ENCODE assay signal across 8 cellular contexts in genomic region chr19:18388328-18389094, GRCh38. TPM values are rescaled to one million over a fixed set of nuclear protein-coding genes. Genes with fewer than 3 reads are reported as not detected.
DNase-seq lines count a peak whose midpoint lies in the region; ATAC-seq and TF ChIP-seq lines count a peak whose summit lies in the region.

No MANE protein-coding gene starts in this region.

- H3K27me3 ChIP-seq in endodermal cell (ENCODE audit: control insufficient read depth, insufficient read depth, low read length, poor library complexity, severe bottlenecking) (peaks cover 22% of the 10 kb centered on the region), mononuclear cell (ENCODE audit: insufficient read depth, low read length) (peaks cover 12% of the 10 kb centered on the region)

- no peaks in the 10 kb centered on the region for H3K36me3 ChIP-seq in endodermal cell (ENCODE audit: control insufficient read depth, insufficient read depth, low read length)

- H3K4me1 ChIP-seq in endodermal cell (ENCODE audit: control insufficient read depth, insufficient read depth, low read length) (no peaks in the 10 kb centered on the region), mononuclear cell (ENCODE audit: insufficient read depth, low read length) (peaks cover 70% of the 10 kb centered on the region)

- H3K4me1 Mint-ChIP-seq in endodermal cell: peaks cover 2% of the 10 kb centered on the region

- H3K4me3 ChIP-seq in endodermal cell (ENCODE audit: low read length): no peak overlapping the region
- peak overlapping the region; percentile 13 for H3K4me3 ChIP-seq in mononuclear cell (ENCODE audit: low read length)

- peaks cover 41% of the 10 kb centered on the region for H3K27me3 Mint-ChIP-seq in endodermal cell (ENCODE audit: insufficient read depth)

- H3K27ac ChIP-seq in endodermal cell (ENCODE audit: low read depth, low read length): no peak overlapping the region

- H3K27ac Mint-ChIP-seq in endodermal cell: no peak overlapping the region

- WGBS in endodermal cell (ENCODE audit: insufficient coverage in 1 of 2, insufficient read length in 1 of 2), 2 experiments: 22 to 32% methylated on average over 48 to 73 of the region's 74 CpGs

- peak overlapping the region; percentile 28 for H3K4me3 Mint-ChIP-seq in endodermal cell

- no peaks in the 10 kb centered on the region for H3K9me3 ChIP-seq in endodermal cell (ENCODE audit: control insufficient read depth, low read length)
- H3K9me3 ChIP-seq in mononuclear cell (ENCODE audit: low read depth, low read length): no peaks in the 10 kb centered on the region

- H3K36me3 Mint-ChIP-seq in endodermal cell (ENCODE audit: low read depth): no peaks in the 10 kb centered on the region

- H3K9me3 Mint-ChIP-seq in endodermal cell: no peaks in the 10 kb centered on the region

- ATAC-seq in GM18858 (IDR thresholded peaks at IDR 0.05; ENCODE audit: unreplicated experiment): peak; percentile 51
- peak; percentile 67 for ATAC-seq in HG03196 (IDR thresholded peaks at IDR 0.05; ENCODE audit: unreplicated experiment)

- TF ChIP-seq CTCF in endodermal cell (conservative IDR thresholded peaks at IDR 0.05): peak; percentile 100

- H3K9ac ChIP-seq in endodermal cell (ENCODE audit: extremely low read depth, low read length, poor library complexity, severe bottlenecking): no peak overlapping the region

- DNase-seq in AG08395 (ENCODE audit: low spot score) (peak; percentile 87), NCI-H526 (lab: John Stamatoyannopoulos, UW) (peak; percentile 79 to 86), endodermal cell (peak; percentile 96)
- DNase-seq in activated CD8-positive, alpha-beta memory T cell treated with anti-CD3 and anti-CD28 coated beads for 24 hours: peak; percentile 94
- peak; percentile 51 to 62 for DNase-seq in stimulated activated CD8-positive, alpha-beta memory T cell treated with anti-CD3 and anti-CD28 coated beads, Interleukin-4, amount 100 ng/mL, for 1 hour (ENCODE audit: low read depth in 2 of 2, low spot score in 1 of 2)

RNA-seq across cellular contexts. Expression of gene GDF15, which starts 2.6 kb away (rescaled TPM):
- total RNA-seq in endodermal cell: 1 to 10 TPM in 1 of 2 donors, under 1 TPM in 1; 0.90 to 2.2 TPM
- polyA plus RNA-seq in endodermal cell (2013, experiment 1 of 2): 15.5 TPM
- 18.2 TPM for polyA plus RNA-seq in endodermal cell (2013, experiment 2 of 2)
- total RNA-seq in mononuclear cell: not detected

RNA-seq across cellular contexts. Expression of gene LRRC25, which starts 8.9 kb away (rescaled TPM):
- total RNA-seq in endodermal cell: not detected
- polyA plus RNA-seq in endodermal cell (2013, experiment 1 of 2): 0.21 TPM
- 0.21 TPM for polyA plus RNA-seq in endodermal cell (2013, experiment 2 of 2)
- total RNA-seq in mononuclear cell: 32.7 TPM

RNA-seq across cellular contexts. Expression of gene SSBP4, which starts 30.7 kb away (rescaled TPM):
- total RNA-seq in endodermal cell (10 to 100 TPM; 35.9 to 43.5 TPM), mononuclear cell (46.2 TPM)
- 154 TPM for polyA plus RNA-seq in endodermal cell (2013, experiment 1 of 2)
- 157 TPM for polyA plus RNA-seq in endodermal cell (2013, experiment 2 of 2)

RNA-seq across cellular contexts. Expression of gene PGPEP1, which starts 48.1 kb away (rescaled TPM):
- 1 to 10 TPM; 7.7 to 9.0 TPM for total RNA-seq in endodermal cell
- 56.3 TPM for polyA plus RNA-seq in endodermal cell (2013, experiment 1 of 2)
- polyA plus RNA-seq in endodermal cell (2013, experiment 2 of 2): 66.8 TPM
- total RNA-seq in mononuclear cell: 21.4 TPM

RNA-seq across cellular contexts. Expression of gene ISYNA1, which starts 49.4 kb away (rescaled TPM):
- total RNA-seq in endodermal cell: 100 to 1,000 TPM; 156 to 212 TPM
- polyA plus RNA-seq in endodermal cell (2013, experiment 1 of 2): 502 TPM
- polyA plus RNA-seq in endodermal cell (2013, experiment 2 of 2): 458 TPM
- total RNA-seq in mononuclear cell: 7.8 TPM

Comparison
In these comparisons a context has a peak if more than half of its experiments do, and no peak if none do; other contexts are left out.
1. RNA of gene LRRC25, which starts 8.9 kb away (total RNA-seq): 32.7 TPM in mononuclear cell (single experiment); not detected in endodermal cell; every median in the first group is over 10 times any median in the second.
2. Peak in every context shown above with its lines, with median percentiles within 50 percentile points of each other: DNase-seq.